8 cellular contexts compared by ENCODE assay signal in genomic region chr7:30027065-30027456, GRCh38. TPM values are rescaled to one million over a fixed set of nuclear protein-coding genes. Genes with fewer than 3 reads are reported as not detected.
DNase-seq lines count a peak whose midpoint lies in the region; ATAC-seq and TF ChIP-seq lines count a peak whose summit lies in the region.

No MANE protein-coding gene starts in this region.

- H3K36me3 ChIP-seq in parathyroid adenoma (ENCODE audit: control insufficient read depth, insufficient read depth, low read length): no peaks in the 10 kb centered on the region

- no peak overlapping the region for H3K4me3 Mint-ChIP-seq in activated T-helper 1 cell treated with anti-CD3 and anti-CD28 coated beads, Interleukin-12 subunit alpha, Interleukin-12 subunit beta, Interleukin-2, Interleukin-4 antibody, amounts not matched to agents 30 ng/mL and 10 ng/mL and 1 ng/mL, durations not matched to agents 14 hours and 24 hours and 36 hours

- no peak overlapping the region for H3K9ac ChIP-seq in parathyroid adenoma

- no peaks in the 10 kb centered on the region for H3K9me3 Mint-ChIP-seq in activated T-helper 1 cell treated with anti-CD3 and anti-CD28 coated beads, Interleukin-12 subunit alpha, Interleukin-12 subunit beta, Interleukin-2, Interleukin-4 antibody, amounts not matched to agents 30 ng/mL and 10 ng/mL and 1 ng/mL, durations not matched to agents 14 hours and 24 hours and 36 hours

- H3K4me1 Mint-ChIP-seq in activated T-helper 1 cell treated with anti-CD3 and anti-CD28 coated beads, Interleukin-12 subunit alpha, Interleukin-12 subunit beta, Interleukin-2, Interleukin-4 antibody, amounts not matched to agents 30 ng/mL and 10 ng/mL and 1 ng/mL, durations not matched to agents 14 hours and 24 hours and 36 hours (ENCODE audit: low read depth): peaks cover 44% of the 10 kb centered on the region

- DNase-seq in AG04449 (ENCODE audit: low read depth, low spot score) (no peak), GM13977 (ENCODE audit: low spot score) (peak; percentile 73), LoVo (ENCODE audit: low spot score) (peak; percentile 69), germinal center (ENCODE audit: low spot score) (peak; percentile 76)
- peak; percentile 2 for DNase-seq in activated T-helper 1 cell treated with anti-CD3 and anti-CD28 coated beads, Interleukin-12 subunit alpha, Interleukin-12 subunit beta, Interleukin-2, Interleukin-4 antibody, amounts not matched to agents 30 ng/mL and 10 ng/mL and 1 ng/mL, durations not matched to agents 14 hours and 24 hours and 36 hours (ENCODE audit: low spot score)

- intact Hi-C loops in activated T-helper 1 cell treated with anti-CD3 and anti-CD28 coated beads, Interleukin-12 subunit alpha, Interleukin-12 subunit beta, Interleukin-2, Interleukin-4 antibody, amounts not matched to agents 30 ng/mL and 10 ng/mL and 1 ng/mL, durations not matched to agents 14 hours and 24 hours and 36 hours (cut with micrococcal nuclease): loop anchor here (2.0 to 5.0 kb wide), 2 partner anchors 452 to 745 kb away; partner anchors contain the start of genes MINDY4 and NOD1

- in situ Hi-C loops in GM13977 (cut with MboI; ENCODE audit: low pct_unique_long_range_greater_than_20kb, low sequenced_read_pairs, unreplicated experiment): no loop called here

- peak overlapping the region; percentile 78 for H2AFZ ChIP-seq in parathyroid adenoma

- peaks cover 13% of the 10 kb centered on the region for H3K79me2 ChIP-seq in parathyroid adenoma

- H3K4me3 ChIP-seq in AG04449 (ENCODE audit: low read depth, low read length) (peak overlapping the region; percentile 62), parathyroid adenoma (ENCODE audit: low read depth, low read length) (peak overlapping the region; percentile 91)

- peak overlapping the region; percentile 83 for H3K4me2 ChIP-seq in parathyroid adenoma (ENCODE audit: low read length)

- H3K36me3 Mint-ChIP-seq in activated T-helper 1 cell treated with anti-CD3 and anti-CD28 coated beads, Interleukin-12 subunit alpha, Interleukin-12 subunit beta, Interleukin-2, Interleukin-4 antibody, amounts not matched to agents 30 ng/mL and 10 ng/mL and 1 ng/mL, durations not matched to agents 14 hours and 24 hours and 36 hours (ENCODE audit: low read depth): peaks cover 3% of the 10 kb centered on the region

- no peaks in the 10 kb centered on the region for H3K27me3 ChIP-seq in parathyroid adenoma (ENCODE audit: control insufficient read depth, insufficient read depth, low read length)

- H3K4me1 ChIP-seq in parathyroid adenoma: peaks cover 6% of the 10 kb centered on the region

- peak overlapping the region; percentile 89 for H3K27ac Mint-ChIP-seq in activated T-helper 1 cell treated with anti-CD3 and anti-CD28 coated beads, Interleukin-12 subunit alpha, Interleukin-12 subunit beta, Interleukin-2, Interleukin-4 antibody, amounts not matched to agents 30 ng/mL and 10 ng/mL and 1 ng/mL, durations not matched to agents 14 hours and 24 hours and 36 hours

- H3K9me3 ChIP-seq in parathyroid adenoma (ENCODE audit: control insufficient read depth, low read length): no peaks in the 10 kb centered on the region

- TF ChIP-seq CTCF in AG04449 (IDR thresholded peaks at IDR 0.05; ENCODE audit: insufficient read depth, low read length, missing control alignments) (no peak), GM13977 (IDR thresholded peaks at IDR 0.05; ENCODE audit: extremely low read depth, insufficient read depth, missing control alignments) (no peak), parathyroid adenoma (IDR thresholded peaks at IDR 0.05) (no peak)

- POLR2A ChIA-PET in AG04449 (lab: Yijun Ruan, JAX): interaction anchor here (1.0 kb wide), 1 partner anchor 37 kb away, joined by 3 read pairs; the partner anchor contains the start of gene SCRN1

- CTCF ChIA-PET in AG04449 (lab: Yijun Ruan, JAX): interaction anchor here (1.4 to 2.1 kb wide), 2 partner anchors 35 to 39 kb away, joined by 3 to 13 read pairs; no protein-coding TSS in a partner anchor

- peak overlapping the region; percentile 71 for H3K27ac ChIP-seq in parathyroid adenoma

- H3K27me3 Mint-ChIP-seq in activated T-helper 1 cell treated with anti-CD3 and anti-CD28 coated beads, Interleukin-12 subunit alpha, Interleukin-12 subunit beta, Interleukin-2, Interleukin-4 antibody, amounts not matched to agents 30 ng/mL and 10 ng/mL and 1 ng/mL, durations not matched to agents 14 hours and 24 hours and 36 hours (ENCODE audit: insufficient read depth): no peaks in the 10 kb centered on the region

- ATAC-seq in HG02610 (IDR thresholded peaks at IDR 0.05; ENCODE audit: unreplicated experiment): no peak
- ATAC-seq in HG03039 (IDR thresholded peaks at IDR 0.05; ENCODE audit: unreplicated experiment): no peak

RNA-seq across cellular contexts. Expression of gene FKBP14, which starts 0.6 kb away (rescaled TPM):
- total RNA-seq in activated T-helper 1 cell treated with anti-CD3 and anti-CD28 coated beads, Interleukin-12 subunit alpha, Interleukin-12 subunit beta, Interleukin-2, Interleukin-4 antibody, amounts not matched to agents 30 ng/mL and 10 ng/mL and 1 ng/mL, durations not matched to agents 14 hours and 24 hours and 36 hours: 8.4 and 10.6 TPM in 2 replicates

RNA-seq across cellular contexts. Expression of gene PLEKHA8, which starts 1.2 kb away (rescaled TPM):
- 8.8 and 10.6 TPM in 2 replicates for total RNA-seq in activated T-helper 1 cell treated with anti-CD3 and anti-CD28 coated beads, Interleukin-12 subunit alpha, Interleukin-12 subunit beta, Interleukin-2, Interleukin-4 antibody, amounts not matched to agents 30 ng/mL and 10 ng/mL and 1 ng/mL, durations not matched to agents 14 hours and 24 hours and 36 hours

RNA-seq across cellular contexts. Expression of gene SCRN1, which starts 37.5 kb away (rescaled TPM):
- 0.56 and 0.78 TPM in 2 replicates for total RNA-seq in activated T-helper 1 cell treated with anti-CD3 and anti-CD28 coated beads, Interleukin-12 subunit alpha, Interleukin-12 subunit beta, Interleukin-2, Interleukin-4 antibody, amounts not matched to agents 30 ng/mL and 10 ng/mL and 1 ng/mL, durations not matched to agents 14 hours and 24 hours and 36 hours
